ENCODE assay signal across 17 cellular contexts in genomic region chr11:39304586-39304985, GRCh38.
DNase-seq lines count a peak whose midpoint lies in the region; ATAC-seq and TF ChIP-seq lines count a peak whose summit lies in the region.
"Had no signal": no experiment of that assay in that cellular context is flagged by ENCODE, and none has a peak within 500 bp of the region (broad histone marks: within the 10 kb centered on the region; RNA-seq: fewer than 3 reads in every experiment).

No MANE protein-coding gene starts in this region.

- no peak overlapping the region for H3K4me3 ChIP-seq in right atrium auricular region
- H3K4me3 ChIP-seq: A549, GM23248 had no signal

- no peaks in the 10 kb centered on the region for H3K4me1 ChIP-seq in right atrium auricular region
- H3K4me1 ChIP-seq: A549 had no signal

- ATAC-seq in HG02938 (IDR thresholded peaks at IDR 0.05; ENCODE audit: unreplicated experiment), result no peak
- ATAC-seq: A549, HCT116, HepG2 had no signal

- no peak overlapping the region for H3K27ac ChIP-seq in right atrium auricular region
- H3K27ac ChIP-seq: A549, GM23248, HL-60, KMS-11 had no signal

- H3K9me3 ChIP-seq in right atrium auricular region, result no peaks in the 10 kb centered on the region
- H3K9me3 ChIP-seq: A549 had no signal

- H3K27me3 ChIP-seq in right atrium auricular region, result no peaks in the 10 kb centered on the region

- TF ChIP-seq CTCF in right atrium auricular region (IDR thresholded peaks at IDR 0.05), result no peak

- no peaks in the 10 kb centered on the region for H3K36me3 ChIP-seq in right atrium auricular region

- peak; percentile 0 for DNase-seq in EL
- DNase-seq in HS-5 (ENCODE audit: low read depth), result peak; percentile 13
- DNase-seq in RKO (ENCODE audit: low spot score), result peak; percentile 8
- DNase-seq in kidney tubule cell (ENCODE audit: low spot score), result peak; percentile 9
- DNase-seq in germinal center (ENCODE audit: low spot score), result no peak
- no peak for DNase-seq in right atrium auricular region (ENCODE audit: low spot score)
- no peak for DNase-seq in cerebellum (ENCODE audit: low spot score)
- DNase-seq: CD8-positive, alpha-beta memory T cell; DMS 273 treated with DMSO at 0.1 percent for 48 hours; DND-41; GM23248 had no signal

Comparison
In these comparisons a context has a peak if more than half of its experiments do, and no peak if none do; other contexts are left out.
1. DNase-seq: peak in EL (single experiment), HS-5 (single experiment), RKO (single experiment) and kidney tubule cell (single experiment); none in germinal center (single experiment), right atrium auricular region (single experiment) and cerebellum (single experiment).